In the genomic region with DNA sequence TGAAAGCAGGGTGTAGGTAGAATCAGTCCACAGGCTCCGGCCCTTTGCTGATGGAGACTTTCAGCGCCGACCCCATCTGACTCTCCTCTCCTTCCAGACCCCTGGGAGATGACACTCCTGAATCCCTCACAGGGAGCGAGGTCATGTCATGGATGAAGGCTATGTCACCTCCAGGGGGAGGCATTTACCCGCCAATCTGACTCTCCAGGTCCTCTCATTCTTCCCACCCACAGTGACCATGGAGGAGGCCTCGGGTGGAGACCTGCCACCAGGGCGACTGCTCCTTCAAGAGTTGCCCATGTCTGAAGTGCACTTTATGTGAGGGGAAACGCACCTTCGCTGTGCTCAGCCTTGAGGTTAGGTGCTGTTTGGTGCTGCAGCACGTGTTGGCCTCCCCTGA, we compare ENCODE assay signal across 1 cellular context.
TF ChIP-seq lines count a peak whose summit lies in the region.

No MANE protein-coding gene starts in this region.

TF ChIP-seq in GM12878, 131 proteins besides CTCF, POLR2A, EP300 and RAD21 (continued from another document):
- TF ChIP-seq, protein P1, sequence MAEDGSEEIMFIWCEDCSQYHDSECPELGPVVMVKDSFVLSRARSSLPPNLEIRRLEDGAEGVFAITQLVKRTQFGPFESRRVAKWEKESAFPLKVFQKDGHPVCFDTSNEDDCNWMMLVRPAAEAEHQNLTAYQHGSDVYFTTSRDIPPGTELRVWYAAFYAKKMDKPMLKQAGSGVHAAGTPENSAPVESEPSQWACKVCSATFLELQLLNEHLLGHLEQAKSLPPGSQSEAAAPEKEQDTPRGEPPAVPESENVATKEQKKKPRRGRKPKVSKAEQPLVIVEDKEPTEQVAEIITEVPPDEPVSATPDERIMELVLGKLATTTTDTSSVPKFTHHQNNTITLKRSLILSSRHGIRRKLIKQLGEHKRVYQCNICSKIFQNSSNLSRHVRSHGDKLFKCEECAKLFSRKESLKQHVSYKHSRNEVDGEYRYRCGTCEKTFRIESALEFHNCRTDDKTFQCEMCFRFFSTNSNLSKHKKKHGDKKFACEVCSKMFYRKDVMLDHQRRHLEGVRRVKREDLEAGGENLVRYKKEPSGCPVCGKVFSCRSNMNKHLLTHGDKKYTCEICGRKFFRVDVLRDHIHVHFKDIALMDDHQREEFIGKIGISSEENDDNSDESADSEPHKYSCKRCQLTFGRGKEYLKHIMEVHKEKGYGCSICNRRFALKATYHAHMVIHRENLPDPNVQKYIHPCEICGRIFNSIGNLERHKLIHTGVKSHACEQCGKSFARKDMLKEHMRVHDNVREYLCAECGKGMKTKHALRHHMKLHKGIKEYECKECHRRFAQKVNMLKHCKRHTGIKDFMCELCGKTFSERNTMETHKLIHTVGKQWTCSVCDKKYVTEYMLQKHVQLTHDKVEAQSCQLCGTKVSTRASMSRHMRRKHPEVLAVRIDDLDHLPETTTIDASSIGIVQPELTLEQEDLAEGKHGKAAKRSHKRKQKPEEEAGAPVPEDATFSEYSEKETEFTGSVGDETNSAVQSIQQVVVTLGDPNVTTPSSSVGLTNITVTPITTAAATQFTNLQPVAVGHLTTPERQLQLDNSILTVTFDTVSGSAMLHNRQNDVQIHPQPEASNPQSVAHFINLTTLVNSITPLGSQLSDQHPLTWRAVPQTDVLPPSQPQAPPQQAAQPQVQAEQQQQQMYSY (CRISPR knock-in tag; IDR thresholded peaks at IDR 0.05), result no peak
- TF ChIP-seq YY1 (IDR thresholded peaks at IDR 0.05; ENCODE audit: low read depth, low read length) (peak; percentile 63; the same call in 1 of the 2 replicates), IKZF1 (conservative IDR thresholded peaks at IDR 0.05) (0 out of 2 replicates have a peak, but pooled peaks have one; percentile 26), SP1 (IDR thresholded peaks at IDR 0.05; ENCODE audit: low read depth, low read length) (no peak), SMC3 (IDR thresholded peaks at IDR 0.05; ENCODE audit: borderline replicate concordance, low read length) (peak; percentile 89)
